Comparison of ENCODE assay signal across 8 cellular contexts in genomic region chr18:37393945-37394609, GRCh38.
A peak's percentile ranks its signal among the peaks of the same experiment; 100 is the strongest.
DNase-seq lines count a peak whose midpoint lies in the region; ATAC-seq and TF ChIP-seq lines count a peak whose summit lies in the region.

No MANE protein-coding gene starts in this region.

- H3K4ac ChIP-seq in IMR-90 (ENCODE audit: low read depth, low read length): peak overlapping the region; percentile 95

- POLR2A ChIA-PET in IMR-90 (lab: Charles Lee; ENCODE audit: unreplicated experiment): no interaction called here
- POLR2A ChIA-PET in naive thymus-derived CD4-positive, alpha-beta T cell (lab: Charles Lee): no interaction called here

- H3K4me1 ChIP-seq in IMR-90 (ENCODE audit: control insufficient read depth, insufficient read depth, low read length) (peaks cover 20% of the 10 kb centered on the region), foreskin keratinocyte (no peaks in the 10 kb centered on the region)
- no peaks in the 10 kb centered on the region for H3K4me1 ChIP-seq in naive thymus-derived CD4-positive, alpha-beta T cell (ENCODE audit: control insufficient read depth in 2 of 2, insufficient read depth in 2 of 2, low read length in 2 of 2)

- dilution Hi-C loops in IMR-90 (cut with HindIII; ENCODE audit: low sequenced_read_pairs, unreplicated experiment): no loop called here

- peak overlapping the region; percentile 89 to 95 for H4K8ac ChIP-seq in IMR-90 (ENCODE audit: low read depth in 2 of 2, low read length in 2 of 2)

- H3K36me3 ChIP-seq in IMR-90 (ENCODE audit: control insufficient read depth, insufficient read depth, low read length): no peaks in the 10 kb centered on the region
- H3K36me3 ChIP-seq in naive thymus-derived CD4-positive, alpha-beta T cell (ENCODE audit: control insufficient read depth in 2 of 3, insufficient read depth in 3 of 3, low read length in 3 of 3): no peaks in the 10 kb centered on the region

- CTCF ChIA-PET in IMR-90 (lab: Yijun Ruan, JAX): interaction anchor here (0.6 kb wide), 1 partner anchor 14 kb away, joined by 3 read pairs; no protein-coding TSS in a partner anchor
- CTCF ChIA-PET in naive thymus-derived CD4-positive, alpha-beta T cell (lab: Charles Lee): no interaction called here

- peak; percentile 96 for ATAC-seq in IMR-90 (ENCODE audit: low read depth)
- peak; percentile 37 for ATAC-seq in foreskin keratinocyte
- ATAC-seq in naive thymus-derived CD4-positive, alpha-beta T cell: peak; percentile 16
- no peak for ATAC-seq in HG03460 (IDR thresholded peaks at IDR 0.05; ENCODE audit: unreplicated experiment)
- ATAC-seq in HG03439 (IDR thresholded peaks at IDR 0.05; ENCODE audit: unreplicated experiment): no peak

- H3K4me3 ChIP-seq in IMR-90 (ENCODE audit: insufficient read depth, low read depth, low read length): peak overlapping the region; percentile 29
- H3K4me3 ChIP-seq in naive thymus-derived CD4-positive, alpha-beta T cell (ENCODE audit: low read length): no peak overlapping the region

- TF ChIP-seq RAD21 in IMR-90 (IDR thresholded peaks at IDR 0.05; ENCODE audit: low read length): no peak

- peak overlapping the region; percentile 81; the same call in 1 of the 3 replicates for H2BK15ac ChIP-seq in IMR-90 (ENCODE audit: low read depth, low read length)

- peaks cover 0 to 2% (median 0%) of the 10 kb centered on the region in 11 donors for H3K9me3 Mint-ChIP-seq in naive thymus-derived CD4-positive, alpha-beta T cell

- H3K9me3 ChIP-seq in IMR-90 (ENCODE audit: control insufficient read depth, insufficient read depth, low read length): peaks cover 6% of the 10 kb centered on the region; the same call in 1 of the 2 replicates
- H3K9me3 ChIP-seq in naive thymus-derived CD4-positive, alpha-beta T cell (ENCODE audit: control insufficient read depth in 2 of 3, low read length in 3 of 3): no peaks in the 10 kb centered on the region

- TF ChIP-seq POLR2A in IMR-90 (IDR thresholded peaks at IDR 0.05; ENCODE audit: low read depth, low read length): no peak

- H2BK120ac ChIP-seq in IMR-90 (ENCODE audit: low read depth, low read length): peak overlapping the region; percentile 90

- peak overlapping the region; percentile 84 for H3K18ac ChIP-seq in IMR-90 (ENCODE audit: low read depth, low read length)

- peak overlapping the region; percentile 85 for H4K91ac ChIP-seq in IMR-90 (ENCODE audit: insufficient read depth, low read depth, low read length)

- peak overlapping the region; percentile 89 for H4K5ac ChIP-seq in IMR-90 (ENCODE audit: low read depth, low read length)

- peak overlapping the region; percentile 70; the same call in 1 of the 2 replicates for H3K56ac ChIP-seq in IMR-90 (ENCODE audit: extremely low read depth, insufficient read depth, low read length)

- peak overlapping the region; percentile 94 for H2AFZ ChIP-seq in IMR-90 (replicated peaks; ENCODE audit: low read length, poor library complexity)

- H3K27ac Mint-ChIP-seq in naive thymus-derived CD4-positive, alpha-beta T cell: no peak overlapping the region

- H3K79me1 ChIP-seq in IMR-90 (ENCODE audit: low read depth in 1 of 2, low read length in 2 of 2): no peaks in the 10 kb centered on the region

- peak overlapping the region; percentile 90 for H2BK20ac ChIP-seq in IMR-90 (ENCODE audit: low read depth, low read length)

- H3K36me3 Mint-ChIP-seq in naive thymus-derived CD4-positive, alpha-beta T cell: no peaks in the 10 kb centered on the region

- peaks cover 3% of the 10 kb centered on the region; the same call in 1 of the 2 replicates for H3K9me1 ChIP-seq in IMR-90 (ENCODE audit: insufficient read depth, low read length)

- peak overlapping the region; percentile 39 for H2BK5ac ChIP-seq in IMR-90 (ENCODE audit: low read depth, low read length, poor library complexity, severe bottlenecking)

- H4K20me1 ChIP-seq in IMR-90 (ENCODE audit: insufficient read depth, low read length): no peaks in the 10 kb centered on the region

- peak overlapping the region; percentile 64 for H3K4me2 ChIP-seq in IMR-90 (ENCODE audit: low read depth, low read length)

- peak overlapping the region in 2 of 10 donors; percentile 14 to 45 for H3K4me3 Mint-ChIP-seq in naive thymus-derived CD4-positive, alpha-beta T cell

- peak overlapping the region; percentile 72; the same call in 1 of the 2 replicates for H2AK5ac ChIP-seq in IMR-90 (ENCODE audit: low read depth, low read length)

- H3K27me3 Mint-ChIP-seq in naive thymus-derived CD4-positive, alpha-beta T cell: peaks cover 14 to 38% (median 26%) of the 10 kb centered on the region in 5 donors

- H3K4me1 Mint-ChIP-seq in naive thymus-derived CD4-positive, alpha-beta T cell: peaks cover 0 to 12% (median 0%) of the 10 kb centered on the region in 7 donors

- peak overlapping the region; percentile 52; the same call in 1 of the 2 replicates for H3K23ac ChIP-seq in IMR-90 (ENCODE audit: low read depth, low read length)

- H3K9ac ChIP-seq in IMR-90 (ENCODE audit: low read depth, low read length): peak overlapping the region; percentile 58; the same call in 1 of the 2 replicates

- H3K27ac ChIP-seq in IMR-90 (ENCODE audit: insufficient read depth, low read length) (peak overlapping the region; percentile 87), foreskin keratinocyte (no peak overlapping the region)
- no peak overlapping the region for H3K27ac ChIP-seq in naive thymus-derived CD4-positive, alpha-beta T cell (ENCODE audit: low read depth, low read length)

- intact Hi-C loops in IMR-90 (cut with micrococcal nuclease): loop anchor here (2.0 kb wide), 1 partner anchor 83 kb away; no protein-coding TSS in a partner anchor
- intact Hi-C loops in naive thymus-derived CD4-positive, alpha-beta T cell (cut with micrococcal nuclease): no loop called here

- in situ Hi-C loops in IMR-90 (cut with MboI; ENCODE audit: low sequenced_read_pairs): loop anchor here (10.0 kb wide), 1 partner anchor 51 kb away; no protein-coding TSS in a partner anchor

- DNase-seq in DMS 273 treated with DMSO at 0.1 percent for 48 hours (lab: John Stamatoyannopoulos, UW) (peak; percentile 69), IMR-90 (peak; percentile 76), SW 1271 (lab: John Stamatoyannopoulos, UW) (peak; percentile 13 to 58), foreskin keratinocyte (no peak)
- no peak for DNase-seq in naive thymus-derived CD4-positive, alpha-beta T cell
- DNase-seq in activated effector memory CD4-positive, alpha-beta T cell treated with anti-CD3 and anti-CD28 coated beads, Interleukin-2, amount 50 U/mL, for 16 hours: no peak

- peak overlapping the region; percentile 94; the same call in 1 of the 2 replicates for H3K14ac ChIP-seq in IMR-90 (replicated peaks; ENCODE audit: low read depth, low read length)

- TF ChIP-seq CTCF in IMR-90 (conservative IDR thresholded peaks at IDR 0.05; ENCODE audit: low read depth, low read length) (0 out of 2 replicates have a peak, but pooled peaks have one; percentile 3), foreskin keratinocyte (conservative IDR thresholded peaks at IDR 0.05) (no peak)

- BruUV-seq in IMR-90 (replicated peaks; lab: Mats Ljungman, UMichigan): no TSS peak

- peak overlapping the region; percentile 62 for H2AK9ac ChIP-seq in IMR-90 (replicated peaks; ENCODE audit: low read depth, low read length, poor library complexity)

- H3K27me3 ChIP-seq in IMR-90 (ENCODE audit: control insufficient read depth, insufficient read depth, low read length) (peaks cover 4% of the 10 kb centered on the region; the same call in 1 of the 2 replicates), foreskin keratinocyte (peaks cover 35% of the 10 kb centered on the region)
- no peaks in the 10 kb centered on the region for H3K27me3 ChIP-seq in naive thymus-derived CD4-positive, alpha-beta T cell (ENCODE audit: control insufficient read depth in 2 of 2, insufficient read depth in 2 of 2, low read length in 2 of 2)

- WGBS in IMR-90 (ENCODE audit: extremely low coverage in 2 of 2, insufficient read length in 1 of 2), 2 experiments: 0% methylated on average over 12 of the region's 59 CpGs; no CpG with 5 or more reads in 1 of the 2 experiments

TF ChIP-seq in IMR-90, 13 proteins besides CTCF, POLR2A, EP300 and RAD21:
- TF ChIP-seq USF2 (IDR thresholded peaks at IDR 0.05; ENCODE audit: low read depth, low read length) (no peak), BHLHE40 (IDR thresholded peaks at IDR 0.05; ENCODE audit: low read depth, low read length) (peak; percentile 94), SMC3 (IDR thresholded peaks at IDR 0.05; ENCODE audit: low read depth, low read length) (no peak; the same call in 1 of the 2 replicates), ELK1 (IDR thresholded peaks at IDR 0.05; ENCODE audit: borderline replicate concordance, low read depth, low read length) (no peak), CHD1 (IDR thresholded peaks at IDR 0.05; ENCODE audit: low read depth, low read length) (no peak), MAZ (IDR thresholded peaks at IDR 0.05; ENCODE audit: borderline replicate concordance, low read depth, low read length) (peak; percentile 80), FOS (IDR thresholded peaks at IDR 0.05; ENCODE audit: low read depth, low read length) (no peak), MAFK (IDR thresholded peaks at IDR 0.05; ENCODE audit: low read depth, low read length) (no peak), CEBPB (IDR thresholded peaks at IDR 0.05; ENCODE audit: low read depth, low read length) (no peak), RCOR1 (IDR thresholded peaks at IDR 0.05; ENCODE audit: insufficient replicate concordance, low read length) (no peak), NFE2L2 (IDR thresholded peaks at IDR 0.05; ENCODE audit: low read depth, low read length) (no peak), RFX5 (IDR thresholded peaks at IDR 0.05; ENCODE audit: low read depth, low read length) (no peak), MXI1 (IDR thresholded peaks at IDR 0.05; ENCODE audit: borderline replicate concordance, low read depth, low read length) (peak; percentile 64; the same call in 1 of the 2 replicates)
TF ChIP-seq in IMR-90: peak in this region for 3.

Comparison
In these comparisons a context has a peak if more than half of its experiments do, and no peak if none do; other contexts are left out.
1. DNase-seq: peak in DMS 273 treated with DMSO at 0.1 percent for 48 hours (single experiment), IMR-90 (single experiment) and SW 1271 (2 of 2); none in foreskin keratinocyte (0 of 2), naive thymus-derived CD4-positive, alpha-beta T cell (0 of 9) and activated effector memory CD4-positive, alpha-beta T cell treated with anti-CD3 and anti-CD28 coated beads, Interleukin-2, amount 50 U/mL, for 16 hours (single experiment).
2. ATAC-seq: peak in IMR-90 (single experiment), foreskin keratinocyte (single experiment) and naive thymus-derived CD4-positive, alpha-beta T cell (single experiment); none in HG03460 (single experiment) and HG03439 (single experiment).